Comparison of ENCODE assay signal across 1 cellular context in the genomic region with DNA sequence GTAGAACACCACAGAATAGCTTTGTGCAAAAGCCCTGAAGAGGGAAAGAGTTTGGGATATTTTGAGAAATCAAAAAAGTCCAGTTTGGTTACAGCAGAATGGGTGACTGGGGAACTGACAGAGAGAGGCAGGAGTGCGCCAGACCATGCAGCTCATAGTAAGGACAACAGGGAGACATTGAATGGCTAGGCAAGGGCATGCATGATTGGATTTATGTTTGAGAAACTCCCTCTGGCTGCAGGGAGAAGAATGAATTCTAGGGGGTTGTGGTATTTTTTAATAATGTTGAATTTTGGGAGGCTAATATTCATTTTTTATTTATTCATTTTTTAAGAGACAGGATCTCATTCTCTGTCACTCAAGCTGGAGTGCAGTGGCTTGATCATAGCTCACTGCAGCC.
TF ChIP-seq lines count a peak whose summit lies in the region.

No MANE protein-coding gene starts in this region.

TF ChIP-seq in HCT116, 20 proteins besides CTCF, POLR2A, EP300 and RAD21 (continued from another document):
- no peak for TF ChIP-seq ZNF274 (IDR thresholded peaks at IDR 0.05; ENCODE audit: low read depth, low read length)
- TF ChIP-seq, protein P1, sequence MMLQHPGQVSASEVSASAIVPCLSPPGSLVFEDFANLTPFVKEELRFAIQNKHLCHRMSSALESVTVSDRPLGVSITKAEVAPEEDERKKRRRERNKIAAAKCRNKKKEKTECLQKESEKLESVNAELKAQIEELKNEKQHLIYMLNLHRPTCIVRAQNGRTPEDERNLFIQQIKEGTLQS (IDR thresholded peaks at IDR 0.05) = no peak
- no peak for TF ChIP-seq EGR1 (IDR thresholded peaks at IDR 0.05; ENCODE audit: low read depth)
- no peak for TF ChIP-seq EZH2phosphoT487 (IDR thresholded peaks at IDR 0.05; ENCODE audit: borderline replicate concordance)
- no peak for TF ChIP-seq SIN3A (IDR thresholded peaks at IDR 0.05; ENCODE audit: low read depth)
- no peak for TF ChIP-seq YY1 (IDR thresholded peaks at IDR 0.05; ENCODE audit: extremely low read depth, insufficient replicate concordance, low read depth, low read length)
- TF ChIP-seq POLR2AphosphoS5 (IDR thresholded peaks at IDR 0.05; ENCODE audit: low read depth, low read length) = no peak
